20 cellular contexts compared by ENCODE assay signal in the genomic region with DNA sequence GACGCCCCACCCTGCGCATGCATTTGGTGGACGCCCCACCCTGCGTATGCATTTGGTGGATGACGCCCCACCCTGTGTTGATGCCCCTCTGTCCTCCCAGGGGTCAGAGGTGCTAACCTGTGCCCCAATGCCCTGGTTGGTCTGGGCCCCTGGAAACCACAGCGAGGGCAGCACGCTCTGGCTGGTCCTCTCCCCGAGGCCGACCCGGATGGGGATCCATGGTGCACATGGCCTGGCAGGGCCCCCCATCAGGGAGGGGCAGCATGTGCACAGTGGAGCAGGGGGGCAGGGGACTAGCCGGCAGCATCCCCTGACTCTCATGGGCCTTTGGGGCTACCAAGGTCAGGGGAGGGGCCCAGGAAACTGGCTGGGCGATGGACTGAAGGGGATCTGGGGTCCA. TPM values are rescaled to one million over a fixed set of nuclear protein-coding genes. Genes with fewer than 3 reads are reported as not detected.
"Had no signal": no experiment of that assay in that cellular context is flagged by ENCODE, and none has a peak within 500 bp of the region (broad histone marks: within the 10 kb centered on the region; RNA-seq: fewer than 3 reads in every experiment).

No MANE protein-coding gene starts in this region.

- H3K27ac Mint-ChIP-seq: activated CD4-positive, alpha-beta T cell treated with anti-CD3 and anti-CD28 coated beads, Interleukin-2, amount 10 ng/mL, durations not matched to agents 7 days and 5 days; activated naive CD4-positive, alpha-beta T cell treated with anti-CD3 and anti-CD28 coated beads, Interleukin-2, amount 10 ng/mL, durations not matched to agents 7 days and 5 days; effector memory CD8-positive, alpha-beta T cell; naive thymus-derived CD4-positive, alpha-beta T cell had no signal

- H3K27ac ChIP-seq: ascending aorta, breast epithelium, foreskin keratinocyte, parathyroid adenoma, tibial nerve, WERI-Rb-1 had no signal

- H3K4me3 ChIP-seq: ascending aorta, breast epithelium, heart right ventricle, mucosa of descending colon, tibial nerve had no signal

- H3K4me1 Mint-ChIP-seq: activated naive CD4-positive, alpha-beta T cell treated with anti-CD3 and anti-CD28 coated beads, Interleukin-2, amount 10 ng/mL, durations not matched to agents 7 days and 5 days had no signal

- H3K9me3 Mint-ChIP-seq: effector memory CD8-positive, alpha-beta T cell had no signal

- H3K36me3 ChIP-seq: ascending aorta, breast epithelium, heart right ventricle, tibial nerve, WERI-Rb-1 had no signal

- H3K4me1 ChIP-seq: ascending aorta, breast epithelium, foreskin keratinocyte, parathyroid adenoma had no signal

- H3K27me3 ChIP-seq: ascending aorta, foreskin keratinocyte had no signal

- DNase-seq: activated CD4-positive, alpha-beta T cell treated with anti-CD3 and anti-CD28 coated beads, Interleukin-2, amount 10 ng/mL, durations not matched to agents 7 days and 5 days; activated naive CD4-positive, alpha-beta T cell treated with anti-CD3 and anti-CD28 coated beads, Interleukin-2, amount 10 ng/mL, durations not matched to agents 7 days and 5 days; cerebellar nuclear complex; dermis blood vessel endothelial cell; effector memory CD8-positive, alpha-beta T cell; foreskin keratinocyte; mammary epithelial cell; mucosa of descending colon; retina; stimulated activated CD4-positive, alpha-beta T cell treated with anti-CD3 and anti-CD28 coated beads, Interleukin-4, amount 100 ng/mL, for 1 hour; stimulated activated naive CD4-positive, alpha-beta T cell; substantia nigra; WERI-Rb-1 had no signal

- H3K9ac ChIP-seq: parathyroid adenoma had no signal

- ATAC-seq: effector memory CD8-positive, alpha-beta T cell; foreskin keratinocyte; heart right ventricle; naive thymus-derived CD4-positive, alpha-beta T cell had no signal

- H3K9me3 ChIP-seq: ascending aorta, breast epithelium, mucosa of descending colon, tibial nerve had no signal

- H3K36me3 Mint-ChIP-seq: activated naive CD4-positive, alpha-beta T cell treated with anti-CD3 and anti-CD28 coated beads, Interleukin-2, amount 10 ng/mL, durations not matched to agents 7 days and 5 days; naive thymus-derived CD4-positive, alpha-beta T cell had no signal

- H3K4me3 Mint-ChIP-seq: activated CD4-positive, alpha-beta T cell treated with anti-CD3 and anti-CD28 coated beads, Interleukin-2, amount 10 ng/mL, durations not matched to agents 7 days and 5 days; activated naive CD4-positive, alpha-beta T cell treated with anti-CD3 and anti-CD28 coated beads, Interleukin-2, amount 10 ng/mL, durations not matched to agents 7 days and 5 days; effector memory CD8-positive, alpha-beta T cell; naive thymus-derived CD4-positive, alpha-beta T cell had no signal

RNA-seq across cellular contexts. Expression of a gene that starts 7.7 kb away (rescaled TPM):
- total RNA-seq: activated CD4-positive, alpha-beta T cell treated with anti-CD3 and anti-CD28 coated beads, Interleukin-2, amount 10 ng/mL, durations not matched to agents 7 days and 5 days; breast epithelium; dermis blood vessel endothelial cell; foreskin keratinocyte; heart right ventricle; mammary epithelial cell; naive thymus-derived CD4-positive, alpha-beta T cell; T-helper 1 cell treated with Interleukin-12 subunit alpha and Interleukin-12 subunit beta and Interleukin-4 antibody, amounts not matched to agents 30 ng/mL and 1 ng/mL, for 36 hours; tibial nerve had no signal
